11 cellular contexts compared by ENCODE assay signal in the genomic region with DNA sequence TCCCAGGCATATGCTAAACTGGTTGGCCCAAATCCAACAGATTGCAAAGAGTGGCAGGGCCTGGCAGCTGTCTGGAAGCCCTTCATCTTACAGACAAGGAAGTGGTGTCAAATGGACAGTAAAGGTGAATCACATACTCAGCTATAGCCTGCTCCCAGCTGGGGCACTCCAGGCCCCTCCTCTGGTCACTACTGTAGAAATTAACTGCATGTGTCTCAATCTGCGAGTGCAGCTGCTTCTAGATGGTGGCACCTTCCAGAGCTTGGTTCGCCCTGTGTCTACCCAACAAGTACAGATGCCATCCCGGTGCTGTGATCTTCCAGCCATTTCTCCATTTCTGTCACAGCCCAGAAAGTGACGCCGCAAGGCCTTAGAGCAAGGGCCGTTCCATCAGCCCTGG. TPM values are rescaled to one million over a fixed set of nuclear protein-coding genes. Genes with fewer than 3 reads are reported as not detected.
DNase-seq lines count a peak whose midpoint lies in the region; ATAC-seq and TF ChIP-seq lines count a peak whose summit lies in the region.
"Had no signal": no experiment of that assay in that cellular context is flagged by ENCODE, and none has a peak within 500 bp of the region (broad histone marks: within the 10 kb centered on the region; RNA-seq: fewer than 3 reads in every experiment).

No MANE protein-coding gene starts in this region.

- no peak for DNase-seq in CD4-positive, alpha-beta memory T cell
- DNase-seq in HT1080 (ENCODE audit: low read depth) (peak; percentile 46), RPMI8226 (peak; percentile 5), heart right ventricle (no peak), WTC11 (ENCODE audit: low spot score) (no peak), NCI-H774 (lab: John Stamatoyannopoulos, UW) (no peak), globus pallidus (ENCODE audit: low spot score) (no peak)
- DNase-seq in activated CD4-positive, CD25-positive, alpha-beta regulatory T cell (lab: John Stamatoyannopoulos, UW), result no peak
- DNase-seq: COR-L47 had no signal

- H3K36me3 ChIP-seq in CD4-positive, alpha-beta memory T cell (ENCODE audit: insufficient read depth, low read length), result peaks cover 41% of the 10 kb centered on the region
- H3K36me3 ChIP-seq in heart right ventricle, result peaks cover 0 to 94% (median 53%) of the 10 kb centered on the region in 9 donors

- TF ChIP-seq CTCF in heart right ventricle (IDR thresholded peaks at IDR 0.05), result no peak
- no peak for TF ChIP-seq CTCF in WTC11 (IDR thresholded peaks at IDR 0.05)

- H3K27me3 ChIP-seq in CD4-positive, alpha-beta memory T cell (ENCODE audit: insufficient read depth, low read length), result no peaks in the 10 kb centered on the region
- no peaks in the 10 kb centered on the region for H3K27me3 ChIP-seq in heart right ventricle

- H3K27ac ChIP-seq in CD4-positive, alpha-beta memory T cell (ENCODE audit: low read depth, low read length), result no peak overlapping the region
- peak overlapping the region in 2 of 10 donors; percentile 27 to 44 for H3K27ac ChIP-seq in heart right ventricle

- ATAC-seq in heart right ventricle, result peak in 5 of 8 donors; percentile 31 to 76 (median 60)
- no peak for ATAC-seq in WTC11
- ATAC-seq: GM12878 had no signal

- no peaks in the 10 kb centered on the region for H3K9me3 ChIP-seq in CD4-positive, alpha-beta memory T cell (ENCODE audit: control insufficient read depth in 1 of 2, low read length in 2 of 2)
- H3K9me3 ChIP-seq in heart right ventricle, result no peaks in the 10 kb centered on the region

- no peak overlapping the region for H3K4me3 ChIP-seq in CD4-positive, alpha-beta memory T cell (ENCODE audit: low read length in 2 of 2)
- H3K4me3 ChIP-seq in heart right ventricle, result no peak overlapping the region
- H3K4me3 ChIP-seq: GM12878 had no signal

- POLR2A ChIA-PET in CD4-positive, alpha-beta memory T cell (lab: Charles Lee; ENCODE audit: partially characterized antibody), result interaction anchor here (0.6 to 1.1 kb wide), 2 partner anchors 8 to 95 kb away, joined by 3 to 4 read pairs; no protein-coding TSS in a partner anchor
- POLR2A ChIA-PET in WTC11 (lab: Charles Lee), result no interaction called here

- peaks cover 46 to 72% of the 10 kb centered on the region in 2 donors for H3K36me3 Mint-ChIP-seq in CD4-positive, alpha-beta memory T cell
- H3K36me3 Mint-ChIP-seq in WTC11, result peaks cover 66% of the 10 kb centered on the region

- H3K27me3 Mint-ChIP-seq in CD4-positive, alpha-beta memory T cell, result no peaks in the 10 kb centered on the region
- no peaks in the 10 kb centered on the region; the same call in 1 of the 2 replicates for H3K27me3 Mint-ChIP-seq in WTC11 (ENCODE audit: low read depth)

- H3K4me3 Mint-ChIP-seq in CD4-positive, alpha-beta memory T cell, result no peak overlapping the region
- no peak overlapping the region for H3K4me3 Mint-ChIP-seq in WTC11
- H3K4me3 Mint-ChIP-seq: neural crest cell had no signal

- peaks cover 13 to 26% (median 18%) of the 10 kb centered on the region in 4 donors for H3K4me1 Mint-ChIP-seq in CD4-positive, alpha-beta memory T cell
- H3K4me1 Mint-ChIP-seq in WTC11, result no peaks in the 10 kb centered on the region

- peak overlapping the region in 4 of 7 donors; percentile 12 to 63 (median 24) for H3K27ac Mint-ChIP-seq in CD4-positive, alpha-beta memory T cell
- H3K27ac Mint-ChIP-seq in WTC11, result no peak overlapping the region

- intact Hi-C loops in CD4-positive, alpha-beta memory T cell (cut with micrococcal nuclease), result no loop called here
- intact Hi-C loops in heart right ventricle (cut with DNase I), result no loop called here

- CTCF ChIA-PET in CD4-positive, alpha-beta memory T cell (lab: Charles Lee; ENCODE audit: partially characterized antibody), result interaction anchor here (1.6 to 4.6 kb wide), 2 partner anchors 13 to 29 kb away, joined by 4 to 31 read pairs; no protein-coding TSS in a partner anchor
- CTCF ChIA-PET in WTC11 (lab: Charles Lee), result interaction anchor here (1.3 kb wide), 1 partner anchor 29 kb away, joined by 4 read pairs; no protein-coding TSS in a partner anchor

- peaks cover 0 to 1% (median 0%) of the 10 kb centered on the region in 8 donors for H3K9me3 Mint-ChIP-seq in CD4-positive, alpha-beta memory T cell
- peaks cover 18% of the 10 kb centered on the region for H3K9me3 Mint-ChIP-seq in WTC11

- WGBS in heart right ventricle, 2 donors, result 92 to 94% methylated on average over 6 of the region's 6 CpGs

- H3K4me1 ChIP-seq in CD4-positive, alpha-beta memory T cell (ENCODE audit: insufficient read depth, low read length), result no peaks in the 10 kb centered on the region
- H3K4me1 ChIP-seq in heart right ventricle, result peaks cover 0 to 13% (median 8%) of the 10 kb centered on the region in 9 donors

TF ChIP-seq in WTC11, 78 proteins besides CTCF, POLR2A, EP300 and RAD21 (continues in another document):
- TF ChIP-seq, protein P1, sequence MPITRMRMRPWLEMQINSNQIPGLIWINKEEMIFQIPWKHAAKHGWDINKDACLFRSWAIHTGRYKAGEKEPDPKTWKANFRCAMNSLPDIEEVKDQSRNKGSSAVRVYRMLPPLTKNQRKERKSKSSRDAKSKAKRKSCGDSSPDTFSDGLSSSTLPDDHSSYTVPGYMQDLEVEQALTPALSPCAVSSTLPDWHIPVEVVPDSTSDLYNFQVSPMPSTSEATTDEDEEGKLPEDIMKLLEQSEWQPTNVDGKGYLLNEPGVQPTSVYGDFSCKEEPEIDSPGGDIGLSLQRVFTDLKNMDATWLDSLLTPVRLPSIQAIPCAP (CRISPR knock-in tag; IDR thresholded peaks at IDR 0.05), result no peak
- TF ChIP-seq, protein P2, sequence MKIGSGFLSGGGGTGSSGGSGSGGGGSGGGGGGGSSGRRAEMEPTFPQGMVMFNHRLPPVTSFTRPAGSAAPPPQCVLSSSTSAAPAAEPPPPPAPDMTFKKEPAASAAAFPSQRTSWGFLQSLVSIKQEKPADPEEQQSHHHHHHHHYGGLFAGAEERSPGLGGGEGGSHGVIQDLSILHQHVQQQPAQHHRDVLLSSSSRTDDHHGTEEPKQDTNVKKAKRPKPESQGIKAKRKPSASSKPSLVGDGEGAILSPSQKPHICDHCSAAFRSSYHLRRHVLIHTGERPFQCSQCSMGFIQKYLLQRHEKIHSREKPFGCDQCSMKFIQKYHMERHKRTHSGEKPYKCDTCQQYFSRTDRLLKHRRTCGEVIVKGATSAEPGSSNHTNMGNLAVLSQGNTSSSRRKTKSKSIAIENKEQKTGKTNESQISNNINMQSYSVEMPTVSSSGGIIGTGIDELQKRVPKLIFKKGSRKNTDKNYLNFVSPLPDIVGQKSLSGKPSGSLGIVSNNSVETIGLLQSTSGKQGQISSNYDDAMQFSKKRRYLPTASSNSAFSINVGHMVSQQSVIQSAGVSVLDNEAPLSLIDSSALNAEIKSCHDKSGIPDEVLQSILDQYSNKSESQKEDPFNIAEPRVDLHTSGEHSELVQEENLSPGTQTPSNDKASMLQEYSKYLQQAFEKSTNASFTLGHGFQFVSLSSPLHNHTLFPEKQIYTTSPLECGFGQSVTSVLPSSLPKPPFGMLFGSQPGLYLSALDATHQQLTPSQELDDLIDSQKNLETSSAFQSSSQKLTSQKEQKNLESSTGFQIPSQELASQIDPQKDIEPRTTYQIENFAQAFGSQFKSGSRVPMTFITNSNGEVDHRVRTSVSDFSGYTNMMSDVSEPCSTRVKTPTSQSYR (CRISPR knock-in tag; IDR thresholded peaks at IDR 0.05), result no peak
- TF ChIP-seq SMAD3 (CRISPR knock-in tag; IDR thresholded peaks at IDR 0.05; ENCODE audit: borderline replicate concordance) (no peak), IRF2 (CRISPR knock-in tag; IDR thresholded peaks at IDR 0.05; ENCODE audit: borderline replicate concordance, low read depth) (no peak), ATF1 (CRISPR knock-in tag; IDR thresholded peaks at IDR 0.05) (no peak), JAZF1 (CRISPR knock-in tag; IDR thresholded peaks at IDR 0.05) (no peak), EMX1 (CRISPR knock-in tag; IDR thresholded peaks at IDR 0.05) (no peak), ZNF219 (CRISPR knock-in tag; IDR thresholded peaks at IDR 0.05; ENCODE audit: borderline replicate concordance) (no peak), PRRX2 (CRISPR knock-in tag; IDR thresholded peaks at IDR 0.05) (no peak), ZNF121 (CRISPR knock-in tag; IDR thresholded peaks at IDR 0.05) (no peak), SOX15 (CRISPR knock-in tag; IDR thresholded peaks at IDR 0.05) (no peak)
- TF ChIP-seq, protein P3, sequence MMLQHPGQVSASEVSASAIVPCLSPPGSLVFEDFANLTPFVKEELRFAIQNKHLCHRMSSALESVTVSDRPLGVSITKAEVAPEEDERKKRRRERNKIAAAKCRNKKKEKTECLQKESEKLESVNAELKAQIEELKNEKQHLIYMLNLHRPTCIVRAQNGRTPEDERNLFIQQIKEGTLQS (CRISPR knock-in tag; conservative IDR thresholded peaks at IDR 0.05), result no peak
- TF ChIP-seq, protein P4, sequence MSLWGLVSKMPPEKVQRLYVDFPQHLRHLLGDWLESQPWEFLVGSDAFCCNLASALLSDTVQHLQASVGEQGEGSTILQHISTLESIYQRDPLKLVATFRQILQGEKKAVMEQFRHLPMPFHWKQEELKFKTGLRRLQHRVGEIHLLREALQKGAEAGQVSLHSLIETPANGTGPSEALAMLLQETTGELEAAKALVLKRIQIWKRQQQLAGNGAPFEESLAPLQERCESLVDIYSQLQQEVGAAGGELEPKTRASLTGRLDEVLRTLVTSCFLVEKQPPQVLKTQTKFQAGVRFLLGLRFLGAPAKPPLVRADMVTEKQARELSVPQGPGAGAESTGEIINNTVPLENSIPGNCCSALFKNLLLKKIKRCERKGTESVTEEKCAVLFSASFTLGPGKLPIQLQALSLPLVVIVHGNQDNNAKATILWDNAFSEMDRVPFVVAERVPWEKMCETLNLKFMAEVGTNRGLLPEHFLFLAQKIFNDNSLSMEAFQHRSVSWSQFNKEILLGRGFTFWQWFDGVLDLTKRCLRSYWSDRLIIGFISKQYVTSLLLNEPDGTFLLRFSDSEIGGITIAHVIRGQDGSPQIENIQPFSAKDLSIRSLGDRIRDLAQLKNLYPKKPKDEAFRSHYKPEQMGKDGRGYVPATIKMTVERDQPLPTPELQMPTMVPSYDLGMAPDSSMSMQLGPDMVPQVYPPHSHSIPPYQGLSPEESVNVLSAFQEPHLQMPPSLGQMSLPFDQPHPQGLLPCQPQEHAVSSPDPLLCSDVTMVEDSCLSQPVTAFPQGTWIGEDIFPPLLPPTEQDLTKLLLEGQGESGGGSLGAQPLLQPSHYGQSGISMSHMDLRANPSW (CRISPR knock-in tag; conservative IDR thresholded peaks at IDR 0.05; ENCODE audit: low read depth), result no peak

RNA-seq across cellular contexts. Expression of a gene that starts 50.2 kb away (rescaled TPM):
- total RNA-seq in CD4-positive, alpha-beta memory T cell, result 10 to 100 TPM; 59.4 to 69.0 TPM
- polyA plus RNA-seq in CD4-positive, alpha-beta memory T cell, result 10 to 100 TPM; 12.1 to 20.4 TPM
- total RNA-seq in HT1080 (2014; rRNA removed; shearing (Covaris generic)), result 27.9 and 33.2 TPM in 2 replicates
- polyA plus RNA-seq in HT1080 (2015; cell fraction: cytosol; rRNA removed), result 14.4 and 17.5 TPM in 2 replicates
- 20.7 and 25.2 TPM in 2 replicates for polyA plus RNA-seq in HT1080 (2015; cell fraction: nucleus; rRNA removed)
- 10 to 100 TPM; 15.2 to 35.1 (median 25.9) TPM for total RNA-seq in heart right ventricle
- polyA plus RNA-seq in heart right ventricle, result 1 to 10 TPM; 4.4 to 5.8 TPM
- 23.0 to 25.0 TPM (median 24.1 TPM) in 3 replicates for total RNA-seq in WTC11 (2021)

Comparison
In these comparisons a context has a peak if more than half of its experiments do, and no peak if none do; other contexts are left out.
1. DNase-seq: peak in HT1080 (single experiment) and RPMI8226 (single experiment); none in CD4-positive, alpha-beta memory T cell (0 of 5), heart right ventricle (0 of 2), WTC11 (single experiment), activated CD4-positive, CD25-positive, alpha-beta regulatory T cell (0 of 4), NCI-H774 (single experiment) and globus pallidus (single experiment).